ENCODE assay signal across 11 cellular contexts in genomic region chr6:81767163-81768000, GRCh38. TPM values are rescaled to one million over a fixed set of nuclear protein-coding genes. Genes with fewer than 3 reads are reported as not detected.
A peak's percentile ranks its signal among the peaks of the same experiment; 100 is the strongest.
DNase-seq lines count a peak whose midpoint lies in the region; ATAC-seq, FAIRE-seq and TF ChIP-seq lines count a peak whose summit lies in the region.
"Had no signal": no experiment of that assay in that cellular context is flagged by ENCODE, and none has a peak within 500 bp of the region (broad histone marks: within the 10 kb centered on the region; RNA-seq: fewer than 3 reads in every experiment).

No MANE protein-coding gene starts in this region.

- no peaks in the 10 kb centered on the region for H3K36me3 ChIP-seq in HepG2 (replicated peaks in 1 of 2; ENCODE audit: control insufficient read depth in 1 of 2, insufficient read depth in 2 of 2, low read length in 2 of 2)

- H3K4me3 ChIP-seq in astrocyte of the spinal cord (ENCODE audit: low read depth, low read length) (no peak overlapping the region), HepG2 (replicated peaks in 1 of 3; ENCODE audit: insufficient read depth in 1 of 3, low read depth in 2 of 3, low read length in 3 of 3) (peak overlapping the region in 1 of 3 experiments; percentile 41; a peak in 1 of 6 replicates)

- no peak overlapping the region for H3K27ac ChIP-seq in HepG2 (ENCODE audit: extremely low read length, insufficient read depth, low read length)

- no peak for TF ChIP-seq POLR2A in HepG2 (IDR thresholded peaks at IDR 0.05; ENCODE audit: insufficient read depth in 1 of 2, low read depth in 2 of 2, low read length in 2 of 2)

- ATAC-seq in HG03066 (IDR thresholded peaks at IDR 0.05; ENCODE audit: low read depth, unreplicated experiment) (peak; percentile 11), HepG2 (peak; percentile 71), GM21381 (IDR thresholded peaks at IDR 0.05; ENCODE audit: unreplicated experiment) (no peak), Right ventricle myocardium superior (ENCODE audit: poor library complexity) (no peak)
- ATAC-seq: activated T-cell treated with anti-CD3 and anti-CD28 coated beads, Interleukin-2, amount 50 U/mL, for 72 hours; effector memory CD8-positive, alpha-beta T cell had no signal

- no peak overlapping the region for H3K9ac ChIP-seq in HepG2 (ENCODE audit: insufficient read depth, low read depth, low read length)

- FAIRE-seq in HepG2 (lab: Jason Lieb, UNC) = no peak

- in situ Hi-C loops in astrocyte of the spinal cord (cut with HindIII; ENCODE audit: low sequenced_read_pairs) (no loop called here), HepG2 (cut with HindIII; ENCODE audit: extremely low pct_ligation_motif_present, low pct_unique_long_range_greater_than_20kb) (no loop called here)

- H4K20me1 ChIP-seq in HepG2 (ENCODE audit: insufficient read depth, low read length) = no peaks in the 10 kb centered on the region

- H3K4me2 ChIP-seq in HepG2 (ENCODE audit: low read depth, low read length) = peak overlapping the region; percentile 61

- H3K9me3 ChIP-seq in HepG2 (ENCODE audit: low read length) = no peaks in the 10 kb centered on the region

- BruUV-seq in HepG2 (replicated peaks; lab: Mats Ljungman, UMichigan) = no TSS peak

- POLR2A ChIA-PET in HepG2 (lab: Yijun Ruan, JAX) = interaction anchor here (1.0 to 3.6 kb wide), 2 partner anchors 15 to 18 kb away, joined by 4 to 50 read pairs; partner anchors contain the start of gene TENT5A

- H3K4me1 ChIP-seq in HepG2 (ENCODE audit: insufficient read depth, low read length) = peaks cover 84% of the 10 kb centered on the region

- no peak for TF ChIP-seq EP300 in HepG2 (IDR thresholded peaks at IDR 0.05; ENCODE audit: low read depth in 2 of 2, low read length in 2 of 2)
- no peak for TF ChIP-seq EP300 in HepG2 (CRISPR knock-in tag; IDR thresholded peaks at IDR 0.05; ENCODE audit: borderline replicate concordance)

- TF ChIP-seq CTCF in astrocyte of the spinal cord (IDR thresholded peaks at IDR 0.05; ENCODE audit: low read depth, low read length) = no peak
- no peak for TF ChIP-seq CTCF in HepG2 (CRISPR knock-in tag; IDR thresholded peaks at IDR 0.05)

- DNase-seq in AML-193 (lab: John Stamatoyannopoulos, UW) (peak; percentile 87 to 91), astrocyte of the spinal cord (ENCODE audit: low read depth, low spot score) (peak; percentile 78), HepG2 (ENCODE audit: low spot score) (peak; percentile 42), SKM-1 (lab: John Stamatoyannopoulos, UW; ENCODE audit: unreplicated experiment) (no peak), Right ventricle myocardium superior (no peak), 8988T (no peak)
- DNase-seq: activated T-cell treated with anti-CD3 and anti-CD28 coated beads, Interleukin-2, amount 50 U/mL, for 72 hours; effector memory CD8-positive, alpha-beta T cell; NCI-H1436 had no signal

- no peaks in the 10 kb centered on the region for H3K27me3 ChIP-seq in HepG2 (ENCODE audit: control insufficient read depth in 1 of 2, insufficient read depth in 2 of 2, low read length in 2 of 2)

- intact Hi-C loops in HepG2 (cut with micrococcal nuclease; ENCODE audit: unreplicated experiment) (loop anchor here (2.0 to 5.0 kb wide), 3 partner anchors 19 to 170 kb away; no protein-coding TSS in a partner anchor), Right ventricle myocardium superior (cut with DNase I) (no loop called here)

- H3K79me2 ChIP-seq in HepG2 (ENCODE audit: insufficient read depth, low read length) = no peaks in the 10 kb centered on the region

- 4% methylated on average over 4 of the region's 4 CpGs for WGBS in HepG2 (ENCODE audit: low lambda C conversion rate)

- CTCF ChIA-PET in HepG2 (lab: Yijun Ruan, JAX; ENCODE audit: low intra/inter-chr PET ratio, low total read pairs) = no interaction called here

- no peak for TF ChIP-seq RAD21 in HepG2 (CRISPR knock-in tag; IDR thresholded peaks at IDR 0.05)

- H2AFZ ChIP-seq in HepG2 (ENCODE audit: low read length) = no peak overlapping the region

TF ChIP-seq in HepG2, 621 proteins besides CTCF, POLR2A, EP300 and RAD21:
- 0 out of 2 replicates have a peak, but pooled peaks have one; percentile 22 for TF ChIP-seq FOSL2 (CRISPR knock-in tag; IDR thresholded peaks at IDR 0.05)
- peak; percentile 19; the same call in 1 of the 2 replicates for TF ChIP-seq ZSCAN30 (CRISPR knock-in tag; IDR thresholded peaks at IDR 0.05)
- TF ChIP-seq SMC3 (IDR thresholded peaks at IDR 0.05; ENCODE audit: low read length) = no peak
- TF ChIP-seq ARID2 (CRISPR knock-in tag; IDR thresholded peaks at IDR 0.05; ENCODE audit: borderline replicate concordance) = 0 out of 2 replicates have a peak, but pooled peaks have one; percentile 26
- TF ChIP-seq POGZ (CRISPR knock-in tag; IDR thresholded peaks at IDR 0.05) = 0 out of 2 replicates have a peak, but pooled peaks have one; percentile 17
- TF ChIP-seq SOX6 (IDR thresholded peaks at IDR 0.05) = no peak
- TF ChIP-seq SOX6 (CRISPR knock-in tag; IDR thresholded peaks at IDR 0.05) = peak; percentile 28; the same call in 1 of the 2 replicates
- TF ChIP-seq MED1 (CRISPR knock-in tag; IDR thresholded peaks at IDR 0.05) = 0 out of 2 replicates have a peak, but pooled peaks have one; percentile 5
- no peak for TF ChIP-seq ATF5 (CRISPR knock-in tag; IDR thresholded peaks at IDR 0.05; ENCODE audit: low read depth)

RNA-seq across cellular contexts. Expression of gene TENT5A, which starts 14.9 kb away (rescaled TPM):
- total RNA-seq in HepG2 (2016; rRNA removed; fragmentation: Illumina TruSeq; extraction: Trizol) = 13.8 and 15.4 TPM in 2 replicates
- total RNA-seq in HepG2 (2016; cell fraction: cytosol; rRNA removed; fragmentation: Illumina TruSeq; extraction: Trizol; ENCODE audit: low read depth) = 1.3 TPM in 2 replicates
- total RNA-seq in HepG2 (2016; cell fraction: insoluble cytoplasmic fraction; rRNA removed; fragmentation: Illumina TruSeq; extraction: Trizol) = 13.2 and 14.6 TPM in 2 replicates
- 5.1 and 5.9 TPM in 2 replicates for total RNA-seq in HepG2 (2016; cell fraction: membrane; rRNA removed; fragmentation: Illumina TruSeq; extraction: Trizol)
- 22.7 and 22.9 TPM in 2 replicates for total RNA-seq in HepG2 (2016; cell fraction: nucleus; rRNA removed; fragmentation: Illumina TruSeq; extraction: Trizol)
- polyA plus RNA-seq in HepG2 (2011; rRNA removed) = 4.9 and 8.0 TPM in 2 replicates
- polyA plus RNA-seq in HepG2 (2011; cell fraction: cytosol; rRNA removed) = 2.8 and 3.0 TPM in 2 replicates
- polyA plus RNA-seq in HepG2 (2011; cell fraction: nucleus; rRNA removed) = 14.0 and 14.5 TPM in 2 replicates
- polyA plus RNA-seq in HepG2 (2012) = 4.4 and 5.7 TPM in 2 replicates
- 0.22 and 0.33 TPM in 2 replicates for polyA plus RNA-seq in HepG2 (2016; cell fraction: cytosol; fragmentation: Illumina TruSeq; extraction: Trizol; ENCODE audit: low read depth)
- polyA plus RNA-seq in HepG2 (2016; cell fraction: insoluble cytoplasmic fraction; fragmentation: Illumina TruSeq; extraction: Trizol; ENCODE audit: low read depth) = 7.7 and 8.0 TPM in 2 replicates
- polyA plus RNA-seq in HepG2 (2016; cell fraction: membrane; fragmentation: Illumina TruSeq; extraction: Trizol; ENCODE audit: low read depth) = 1.5 and 1.6 TPM in 2 replicates
- 32.2 and 34.0 TPM in 2 replicates for polyA plus RNA-seq in HepG2 (2016; cell fraction: nucleus; fragmentation: Illumina TruSeq; extraction: Trizol; ENCODE audit: insufficient read depth, low read depth)
- 6.6 and 25.8 TPM in 2 replicates for polyA minus RNA-seq in HepG2 (2011; rRNA and poly(A)+ RNA removed; ENCODE audit: low replicate concordance)
- polyA minus RNA-seq in HepG2 (2011; cell fraction: cytosol; rRNA and poly(A)+ RNA removed) = 6.4 and 7.7 TPM in 2 replicates
- polyA minus RNA-seq in HepG2 (2011; cell fraction: nucleus; rRNA and poly(A)+ RNA removed) = 15.9 and 16.6 TPM in 2 replicates
- total RNA-seq in Right ventricle myocardium superior = 53.5 TPM

Comparison
In these comparisons a context has a peak if more than half of its experiments do, and no peak if none do; other contexts are left out.
1. DNase-seq: peak in AML-193 (2 of 2), astrocyte of the spinal cord (single experiment) and HepG2 (single experiment); none in SKM-1 (single experiment), Right ventricle myocardium superior (single experiment) and 8988T (single experiment).
2. ATAC-seq: peak in HG03066 (single experiment) and HepG2 (single experiment); none in GM21381 (single experiment) and Right ventricle myocardium superior (single experiment).